In genomic region chr6:18489335-18489734, GRCh38 we compare ENCODE assay signal across 1 cellular context.
A peak's percentile ranks its signal among the peaks of the same experiment; 100 is the strongest.
TF ChIP-seq lines count a peak whose summit lies in the region.

No MANE protein-coding gene starts in this region.

TF ChIP-seq in K562, 482 proteins besides CTCF, POLR2A, EP300 and RAD21:
- TF ChIP-seq DEAF1 (CRISPR knock-in tag; IDR thresholded peaks at IDR 0.05) (no peak), ZBTB40 (IDR thresholded peaks at IDR 0.05) (peak; percentile 75), ZBTB40 (CRISPR knock-in tag; IDR thresholded peaks at IDR 0.05) (no peak)
